9 cellular contexts compared by ENCODE assay signal in the genomic region with DNA sequence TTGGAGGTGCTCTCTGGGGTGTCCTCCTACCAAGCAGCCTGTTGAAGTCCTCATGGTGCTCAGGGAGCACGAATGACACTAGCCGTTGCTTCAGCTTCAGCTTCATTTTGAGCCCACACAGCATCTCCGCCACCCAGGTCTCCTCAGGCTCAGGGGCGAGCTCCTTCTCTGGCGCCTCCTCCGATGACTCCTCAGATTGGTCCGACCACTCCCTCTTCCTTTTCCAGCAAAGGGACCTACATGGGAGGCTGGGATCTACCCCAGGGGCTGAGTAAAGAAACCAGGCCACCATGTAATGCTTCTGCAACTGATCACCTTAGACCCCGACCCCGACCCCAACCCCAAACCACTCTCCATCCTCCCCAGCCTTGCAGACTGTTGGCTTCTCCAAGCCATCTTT.
"Had no signal": no experiment of that assay in that cellular context is flagged by ENCODE, and none has a peak within 500 bp of the region (broad histone marks: within the 10 kb centered on the region; RNA-seq: fewer than 3 reads in every experiment).

No MANE protein-coding gene starts in this region.

- H3K9me3 Mint-ChIP-seq: GM23338, H9, HFFc6 had no signal

- ATAC-seq: GM23338, HCT116 had no signal

- H3K4me3 Mint-ChIP-seq: GM23338, H9, HFFc6 had no signal

- H3K4me1 ChIP-seq: HAP-1 had no signal

- H3K9me3 ChIP-seq: HAP-1 had no signal

- DNase-seq: GM23248, GOT3, H7, H9, HCEC 1CT, HFFc6 had no signal

- H3K27ac ChIP-seq: GM23248 had no signal

- H3K4me3 ChIP-seq: GM23248, GM23338, HAP-1 had no signal

- H3K27ac Mint-ChIP-seq: GM23338, HFFc6 had no signal

- H3K4me1 Mint-ChIP-seq: GM23338 had no signal
